9 cellular contexts compared by ENCODE assay signal in genomic region chr9:13568851-13569618, GRCh38.
DNase-seq lines count a peak whose midpoint lies in the region; ATAC-seq and TF ChIP-seq lines count a peak whose summit lies in the region.
"Had no signal": no experiment of that assay in that cellular context is flagged by ENCODE, and none has a peak within 500 bp of the region (broad histone marks: within the 10 kb centered on the region; RNA-seq: fewer than 3 reads in every experiment).

No MANE protein-coding gene starts in this region.

- H3K4me1 Mint-ChIP-seq in neural progenitor cell: peaks cover 23% of the 10 kb centered on the region

- TF ChIP-seq CTCF in neural progenitor cell (IDR thresholded peaks at IDR 0.05) (no peak), mucosa of descending colon (IDR thresholded peaks at IDR 0.05) (no peak)

- no peaks in the 10 kb centered on the region for H3K9me3 ChIP-seq in esophagus (ENCODE audit: control insufficient read depth in 2 of 2, insufficient read depth in 1 of 2, low read depth in 1 of 2, low read length in 1 of 2)
- no peaks in the 10 kb centered on the region for H3K9me3 ChIP-seq in neural progenitor cell (ENCODE audit: low read depth)
- H3K9me3 ChIP-seq in mucosa of descending colon: no peaks in the 10 kb centered on the region

- no peaks in the 10 kb centered on the region for H3K36me3 Mint-ChIP-seq in neural progenitor cell

- peak overlapping the region; percentile 72 for H3K4me3 Mint-ChIP-seq in neural progenitor cell

- H3K79me2 ChIP-seq in neural progenitor cell (ENCODE audit: low read depth): no peaks in the 10 kb centered on the region

- H3K27ac Mint-ChIP-seq in neural progenitor cell: peak overlapping the region; percentile 98

- no peaks in the 10 kb centered on the region for H4K20me1 ChIP-seq in neural progenitor cell (ENCODE audit: low read depth)

- H3K36me3 ChIP-seq in esophagus (ENCODE audit: control insufficient read depth in 2 of 2, insufficient read depth in 2 of 2, low read length in 1 of 2) (no peaks in the 10 kb centered on the region), neural progenitor cell (no peaks in the 10 kb centered on the region), mucosa of descending colon (ENCODE audit: low read depth) (no peaks in the 10 kb centered on the region)

- intact Hi-C loops in mucosa of descending colon (cut with DNase I, micrococcal nuclease): no loop called here

- H3K27ac ChIP-seq in esophagus (ENCODE audit: low read depth in 2 of 2, low read length in 1 of 2) (peak overlapping the region; percentile 30 to 48), neural progenitor cell (no peak overlapping the region)
- H3K27ac ChIP-seq: VCaP had no signal

- no peaks in the 10 kb centered on the region for H3K27me3 Mint-ChIP-seq in neural progenitor cell (ENCODE audit: insufficient read depth, low read depth)

- H3K4me3 ChIP-seq in esophagus (ENCODE audit: low read depth in 1 of 2, low read length in 2 of 2) (no peak overlapping the region), neural progenitor cell (peak overlapping the region; percentile 38), mucosa of descending colon (no peak overlapping the region)

- H2AFZ ChIP-seq in neural progenitor cell (replicated peaks): peak overlapping the region; percentile 90

- no peaks in the 10 kb centered on the region for H3K27me3 ChIP-seq in esophagus (ENCODE audit: control insufficient read depth in 1 of 2, insufficient read depth in 2 of 2, low read length in 2 of 2)
- H3K27me3 ChIP-seq in neural progenitor cell: peaks cover 22% of the 10 kb centered on the region

- H3K9ac ChIP-seq in neural progenitor cell: no peak overlapping the region

- no peak for ATAC-seq in HG03045 (IDR thresholded peaks at IDR 0.05; ENCODE audit: unreplicated experiment)
- ATAC-seq in GM21528 (IDR thresholded peaks at IDR 0.05; ENCODE audit: low FRiP score, unreplicated experiment): no peak
- no peak for ATAC-seq in mucosa of descending colon
- ATAC-seq in GM21529 (IDR thresholded peaks at IDR 0.05; ENCODE audit: unreplicated experiment): no peak

- peaks cover 10% of the 10 kb centered on the region for H3K9me3 Mint-ChIP-seq in neural progenitor cell

- peak overlapping the region; percentile 71 for H3K4me2 ChIP-seq in neural progenitor cell

- H3F3A ChIP-seq in neural progenitor cell (ENCODE audit: low read depth): no peaks in the 10 kb centered on the region

- H3K4me1 ChIP-seq in esophagus (ENCODE audit: control insufficient read depth in 2 of 2, insufficient read depth in 2 of 2, low read length in 1 of 2): no peaks in the 10 kb centered on the region
- peaks cover 15% of the 10 kb centered on the region for H3K4me1 ChIP-seq in neural progenitor cell
- no peaks in the 10 kb centered on the region for H3K4me1 ChIP-seq in mucosa of descending colon (ENCODE audit: low read depth)

- peak; percentile 30 for DNase-seq in D341Med (ENCODE audit: low spot score)
- DNase-seq in NCI-H2196 treated with DMSO at 0.1 percent for 48 hours (lab: John Stamatoyannopoulos, UW; ENCODE audit: unreplicated experiment): peak; percentile 91
- DNase-seq in neural progenitor cell (ENCODE audit: low spot score): peak; percentile 31
- no peak for DNase-seq in mucosa of descending colon

- WGBS in esophagus, 2 donors: 30 to 41% methylated on average over 18 of the region's 18 CpGs

Comparison
In these comparisons a context has a peak if more than half of its experiments do, and no peak if none do; other contexts are left out.
1. DNase-seq: peak in D341Med (single experiment), NCI-H2196 treated with DMSO at 0.1 percent for 48 hours (single experiment) and neural progenitor cell (single experiment); none in mucosa of descending colon (0 of 3).